Comparison of ENCODE assay signal across 8 cellular contexts in the genomic region with DNA sequence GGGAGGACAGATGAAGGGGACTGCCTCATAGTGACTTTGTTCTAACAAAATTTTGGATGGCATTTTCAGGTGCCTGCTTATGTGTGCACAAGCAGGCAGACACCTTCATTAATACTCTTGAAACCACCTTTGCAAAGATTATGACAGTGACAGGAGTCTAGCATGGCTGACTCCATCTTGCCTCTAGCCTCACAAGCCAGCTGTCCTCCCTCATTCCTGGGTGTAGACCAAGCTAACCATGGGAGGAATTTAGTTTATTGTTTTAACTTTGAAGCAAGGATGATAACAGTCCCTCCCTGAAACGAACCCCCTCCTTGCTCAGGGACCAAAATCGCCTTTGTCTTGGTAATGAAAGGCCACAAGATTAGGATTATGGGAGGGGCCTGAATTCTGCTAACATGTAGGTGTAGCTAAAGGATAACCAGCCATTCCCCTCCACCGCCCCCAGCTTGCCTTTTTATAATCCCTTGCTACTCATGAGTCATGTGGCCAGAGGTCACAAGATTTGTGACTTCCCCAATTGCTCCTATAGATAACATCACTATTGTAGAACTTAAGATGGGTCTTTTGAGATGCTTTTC.
DNase-seq lines count a peak whose midpoint lies in the region; ATAC-seq, FAIRE-seq and TF ChIP-seq lines count a peak whose summit lies in the region.

No MANE protein-coding gene starts in this region.

- no peak for TF ChIP-seq CTCF in osteoblast (IDR thresholded peaks at IDR 0.05; ENCODE audit: extremely low read depth, low read depth, low read length)

- peaks cover 7% of the 10 kb centered on the region for H3K79me2 ChIP-seq in osteoblast (ENCODE audit: insufficient read depth, low read length)

- H4K20me1 ChIP-seq in osteoblast (ENCODE audit: insufficient read depth, low read length): no peaks in the 10 kb centered on the region

- no peak overlapping the region for H3K4me3 ChIP-seq in NT2/D1 (ENCODE audit: insufficient read length, low read depth)
- H3K4me3 ChIP-seq in duodenal mucosa (ENCODE audit: low read depth in 1 of 2, low read length in 2 of 2): no peak overlapping the region
- peak overlapping the region; percentile 4 for H3K4me3 ChIP-seq in osteoblast (ENCODE audit: insufficient read depth, low read length)

- H3K4me1 ChIP-seq in NT2/D1 (ENCODE audit: insufficient read depth, insufficient read length) (peaks cover 6% of the 10 kb centered on the region), duodenal mucosa (ENCODE audit: control insufficient read depth in 1 of 2, insufficient read depth in 2 of 2, low read length in 2 of 2) (peaks cover 23 to 30% of the 10 kb centered on the region in 2 donors), osteoblast (ENCODE audit: insufficient read depth, low read length) (peaks cover 46% of the 10 kb centered on the region)

- peak overlapping the region; percentile 75 for H3K4me2 ChIP-seq in osteoblast (ENCODE audit: insufficient read depth, low read length)

- no peak overlapping the region for H3K9ac ChIP-seq in NT2/D1 (ENCODE audit: insufficient read length, low read depth)
- H3K9ac ChIP-seq in duodenal mucosa (ENCODE audit: low read depth in 1 of 2, low read length in 2 of 2): no peak overlapping the region

- FAIRE-seq in GM18507 (lab: Jason Lieb, UNC) (peak; percentile 5), frontal cortex (lab: Jason Lieb, UNC) (no peak)

- H3K36me3 ChIP-seq in NT2/D1 (ENCODE audit: insufficient read depth, insufficient read length, low read length): peaks cover 6% of the 10 kb centered on the region
- H3K36me3 ChIP-seq in duodenal mucosa (ENCODE audit: control insufficient read depth in 1 of 2, insufficient read depth in 2 of 2, low read length in 2 of 2): peaks cover 0 to 2% of the 10 kb centered on the region in 2 donors
- H3K36me3 ChIP-seq in osteoblast (ENCODE audit: insufficient read depth, low read length): no peaks in the 10 kb centered on the region

- no peak overlapping the region for H2AFZ ChIP-seq in osteoblast (ENCODE audit: low read length)

- peaks cover 3% of the 10 kb centered on the region; the same call in 1 of the 2 replicates for H3K9me3 ChIP-seq in NT2/D1 (ENCODE audit: insufficient read depth, low read length)
- H3K9me3 ChIP-seq in duodenal mucosa (ENCODE audit: control insufficient read depth in 1 of 2, low read length in 2 of 2): no peaks in the 10 kb centered on the region
- H3K9me3 ChIP-seq in osteoblast (ENCODE audit: low read depth, low read length): no peaks in the 10 kb centered on the region

- H3K27ac ChIP-seq in duodenal mucosa (ENCODE audit: low read depth, low read length): peak overlapping the region; percentile 30
- H3K27ac ChIP-seq in osteoblast (ENCODE audit: low read depth, low read length): peak overlapping the region; percentile 83

- no peak for ATAC-seq in HG03354 (IDR thresholded peaks at IDR 0.05; ENCODE audit: poor library complexity, severe bottlenecking, unreplicated experiment)
- no peak for ATAC-seq in HG03520 (IDR thresholded peaks at IDR 0.05; ENCODE audit: unreplicated experiment)

- DNase-seq in GM18507 (ENCODE audit: extremely low spot score, insufficient read length, low read depth): no peak
- peak; percentile 27 for DNase-seq in NT2/D1 (ENCODE audit: low read depth, low spot score)
- DNase-seq in osteoblast (ENCODE audit: insufficient read length, low spot score, missing footprints): no peak
- DNase-seq in frontal cortex (ENCODE audit: low spot score in 2 of 2): no peak
- no peak for DNase-seq in UCSD-AML1 (lab: John Stamatoyannopoulos, UW; ENCODE audit: unreplicated experiment)

- H3K27me3 ChIP-seq in NT2/D1 (ENCODE audit: insufficient read depth, insufficient read length) (no peaks in the 10 kb centered on the region), duodenal mucosa (ENCODE audit: control insufficient read depth in 1 of 2, insufficient read depth in 2 of 2, low read length in 2 of 2) (no peaks in the 10 kb centered on the region), osteoblast (ENCODE audit: insufficient read depth, low read length) (no peaks in the 10 kb centered on the region)
